Comparison of ENCODE assay signal across 3 cellular contexts in genomic region chrX:34584781-34585180, GRCh38.
TF ChIP-seq lines count a peak whose summit lies in the region.

No MANE protein-coding gene starts in this region.

TF ChIP-seq in GM23338, 12 proteins besides CTCF, POLR2A, EP300 and RAD21 (continues in another document):
- TF ChIP-seq CREB1 (CRISPR knock-in tag; IDR thresholded peaks at IDR 0.05; ENCODE audit: low read depth) (no peak), JUNB (IDR thresholded peaks at IDR 0.05; ENCODE audit: unreplicated experiment) (no peak), EZH2phosphoT487 (IDR thresholded peaks at IDR 0.05; ENCODE audit: unreplicated experiment) (no peak), ETS1 (IDR thresholded peaks at IDR 0.05) (no peak), POLR2AphosphoS5 (IDR thresholded peaks at IDR 0.05; ENCODE audit: low read depth) (no peak), ZNF114 (CRISPR knock-in tag; IDR thresholded peaks at IDR 0.05) (no peak)

TF ChIP-seq in endothelial cell of umbilical vein, 7 proteins besides CTCF, POLR2A, EP300 and RAD21:
- TF ChIP-seq EZH2 (IDR thresholded peaks at IDR 0.05; ENCODE audit: borderline replicate concordance, low read depth, low read length, severe bottlenecking): no peak
- no peak for TF ChIP-seq MYC (IDR thresholded peaks at IDR 0.05; ENCODE audit: low read depth, low read length)
TF ChIP-seq in endothelial cell of umbilical vein: peak in this region for 0.

TF ChIP-seq in neural cell, 6 proteins besides CTCF, POLR2A, EP300 and RAD21:
- TF ChIP-seq MXI1 (conservative IDR thresholded peaks at IDR 0.05; ENCODE audit: poor library complexity, severe bottlenecking) (no peak), POLR2AphosphoS5 (IDR thresholded peaks at IDR 0.05) (no peak), TAF1 (IDR thresholded peaks at IDR 0.05; ENCODE audit: low read depth) (no peak), SMC3 (conservative IDR thresholded peaks at IDR 0.05; ENCODE audit: poor library complexity) (no peak), EZH2 (IDR thresholded peaks at IDR 0.05; ENCODE audit: borderline replicate concordance, insufficient read depth, low read length, poor library complexity, severe bottlenecking) (no peak)
- TF ChIP-seq, protein P1, sequence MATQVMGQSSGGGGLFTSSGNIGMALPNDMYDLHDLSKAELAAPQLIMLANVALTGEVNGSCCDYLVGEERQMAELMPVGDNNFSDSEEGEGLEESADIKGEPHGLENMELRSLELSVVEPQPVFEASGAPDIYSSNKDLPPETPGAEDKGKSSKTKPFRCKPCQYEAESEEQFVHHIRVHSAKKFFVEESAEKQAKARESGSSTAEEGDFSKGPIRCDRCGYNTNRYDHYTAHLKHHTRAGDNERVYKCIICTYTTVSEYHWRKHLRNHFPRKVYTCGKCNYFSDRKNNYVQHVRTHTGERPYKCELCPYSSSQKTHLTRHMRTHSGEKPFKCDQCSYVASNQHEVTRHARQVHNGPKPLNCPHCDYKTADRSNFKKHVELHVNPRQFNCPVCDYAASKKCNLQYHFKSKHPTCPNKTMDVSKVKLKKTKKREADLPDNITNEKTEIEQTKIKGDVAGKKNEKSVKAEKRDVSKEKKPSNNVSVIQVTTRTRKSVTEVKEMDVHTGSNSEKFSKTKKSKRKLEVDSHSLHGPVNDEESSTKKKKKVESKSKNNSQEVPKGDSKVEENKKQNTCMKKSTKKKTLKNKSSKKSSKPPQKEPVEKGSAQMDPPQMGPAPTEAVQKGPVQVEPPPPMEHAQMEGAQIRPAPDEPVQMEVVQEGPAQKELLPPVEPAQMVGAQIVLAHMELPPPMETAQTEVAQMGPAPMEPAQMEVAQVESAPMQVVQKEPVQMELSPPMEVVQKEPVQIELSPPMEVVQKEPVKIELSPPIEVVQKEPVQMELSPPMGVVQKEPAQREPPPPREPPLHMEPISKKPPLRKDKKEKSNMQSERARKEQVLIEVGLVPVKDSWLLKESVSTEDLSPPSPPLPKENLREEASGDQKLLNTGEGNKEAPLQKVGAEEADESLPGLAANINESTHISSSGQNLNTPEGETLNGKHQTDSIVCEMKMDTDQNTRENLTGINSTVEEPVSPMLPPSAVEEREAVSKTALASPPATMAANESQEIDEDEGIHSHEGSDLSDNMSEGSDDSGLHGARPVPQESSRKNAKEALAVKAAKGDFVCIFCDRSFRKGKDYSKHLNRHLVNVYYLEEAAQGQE (IDR thresholded peaks at IDR 0.05; ENCODE audit: borderline replicate concordance): no peak
